In the genomic region with DNA sequence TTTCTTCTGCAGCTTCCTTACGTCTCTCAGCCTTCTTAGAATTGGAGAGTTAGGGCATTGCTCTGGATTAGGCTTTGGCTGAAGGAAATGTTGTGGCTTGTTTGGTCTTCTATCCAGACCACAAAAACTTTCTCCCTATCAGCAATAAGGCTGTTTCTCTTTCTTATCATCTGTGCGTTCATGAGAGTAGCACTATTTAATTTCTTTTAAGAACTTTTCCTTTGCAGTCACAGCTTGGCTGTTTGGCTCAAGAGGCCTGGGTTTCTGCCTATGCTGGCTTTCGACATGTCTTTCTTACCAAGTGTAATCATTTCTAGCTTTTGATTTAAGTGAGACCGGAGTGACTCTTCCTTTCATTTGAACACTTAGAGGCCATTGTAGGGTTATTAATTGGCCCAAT, we compare ENCODE assay signal across 16 cellular contexts. TPM values are rescaled to one million over a fixed set of nuclear protein-coding genes. Genes with fewer than 3 reads are reported as not detected.
DNase-seq lines count a peak whose midpoint lies in the region; ATAC-seq and TF ChIP-seq lines count a peak whose summit lies in the region.
"Had no signal": no experiment of that assay in that cellular context is flagged by ENCODE, and none has a peak within 500 bp of the region (broad histone marks: within the 10 kb centered on the region; RNA-seq: fewer than 3 reads in every experiment).

No MANE protein-coding gene starts in this region.

- H3K9me3 Mint-ChIP-seq in nephron progenitor cell, result peaks cover 7% of the 10 kb centered on the region

- H3K9me3 ChIP-seq in right cardiac atrium (ENCODE audit: control insufficient read depth, low read length), result no peaks in the 10 kb centered on the region
- H3K9me3 ChIP-seq: A549, BE2C, Caco-2 had no signal

- H3K4me1 ChIP-seq in right cardiac atrium (ENCODE audit: control insufficient read depth, insufficient read depth, low read length), result peaks cover 1% of the 10 kb centered on the region
- H3K4me1 ChIP-seq: A549, BE2C, Caco-2 had no signal

- 52% methylated on average over 4 of the region's 4 CpGs for WGBS in right cardiac atrium

- H3K27ac Mint-ChIP-seq in nephron progenitor cell, result peak overlapping the region; percentile 10
- H3K27ac Mint-ChIP-seq: CD8-positive, alpha-beta memory T cell had no signal

- intact Hi-C loops in right cardiac atrium (cut with DNase I), result no loop called here
- intact Hi-C loops in Right ventricle myocardium superior (cut with DNase I), result no loop called here

- TF ChIP-seq CTCF in fibroblast of pulmonary artery (IDR thresholded peaks at IDR 0.05; ENCODE audit: low read length, missing control alignments) (no peak), nephron progenitor cell (IDR thresholded peaks at IDR 0.05) (no peak)

- no peaks in the 10 kb centered on the region for H3K27me3 ChIP-seq in right cardiac atrium (ENCODE audit: control insufficient read depth, insufficient read depth)
- H3K27me3 ChIP-seq: BE2C had no signal

- peaks cover under 1% of the 10 kb centered on the region for H3K4me1 Mint-ChIP-seq in nephron progenitor cell

- no peak overlapping the region for H3K4me3 Mint-ChIP-seq in nephron progenitor cell
- H3K4me3 Mint-ChIP-seq: CD8-positive, alpha-beta memory T cell had no signal

- no peaks in the 10 kb centered on the region for H3K27me3 Mint-ChIP-seq in nephron progenitor cell (ENCODE audit: low read depth, poor library complexity)
- H3K27me3 Mint-ChIP-seq: CD8-positive, alpha-beta memory T cell had no signal

- peaks cover 99% of the 10 kb centered on the region for H3K36me3 Mint-ChIP-seq in nephron progenitor cell (ENCODE audit: low read depth)

- ATAC-seq in right cardiac atrium (peak in 1 of 2 donors; percentile 61), Right ventricle myocardium superior (ENCODE audit: poor library complexity) (no peak)
- ATAC-seq: A549, GM12878, HCT116 had no signal

- H3K4me3 ChIP-seq in right cardiac atrium (ENCODE audit: low read length), result no peak overlapping the region
- H3K4me3 ChIP-seq in fibroblast of pulmonary artery (replicated peaks; ENCODE audit: low read depth, low read length), result no peak overlapping the region
- H3K4me3 ChIP-seq: A549, GM12878 had no signal

- DNase-seq in right cardiac atrium, result peak in 2 of 3 donors; percentile 19 to 35
- no peak for DNase-seq in Right ventricle myocardium superior
- peak; percentile 39 for DNase-seq in OCI-M1 (lab: John Stamatoyannopoulos, UW)
- DNase-seq in fibroblast of pulmonary artery (ENCODE audit: low read depth), result peak; percentile 6
- no peak for DNase-seq in nephron progenitor cell
- no peak for DNase-seq in DMS53 (lab: John Stamatoyannopoulos, UW)
- DNase-seq in substantia nigra (lab: John Stamatoyannopoulos, UW), result no peak
- no peak for DNase-seq in A172 (ENCODE audit: low spot score)
- DNase-seq: BE2C; Caco-2; CD8-positive, alpha-beta memory T cell had no signal

- H3K27ac ChIP-seq in right cardiac atrium (ENCODE audit: low read length), result no peak overlapping the region
- no peak overlapping the region for H3K27ac ChIP-seq in substantia nigra (ENCODE audit: low read depth, low read length, poor library complexity, severe bottlenecking)
- H3K27ac ChIP-seq: A549, C4-2B, HL-60 had no signal

RNA-seq across cellular contexts. Expression of a gene that starts 47.4 kb away (rescaled TPM):
- total RNA-seq in right cardiac atrium (1 to 10 TPM; 4.9 to 7.6 (median 5.8) TPM), Right ventricle myocardium superior (3.4 TPM)
- 2.6 TPM for polyA plus RNA-seq in right cardiac atrium
- total RNA-seq in A172 (2014; rRNA removed; shearing (Covaris generic)), result 0.48 and 0.55 TPM in 2 replicates

Comparison
In these comparisons a context has a peak if more than half of its experiments do, and no peak if none do; other contexts are left out.
1. DNase-seq: peak in right cardiac atrium (2 of 3), OCI-M1 (single experiment) and fibroblast of pulmonary artery (single experiment); none in Right ventricle myocardium superior (single experiment), nephron progenitor cell (single experiment), DMS53 (single experiment), substantia nigra (0 of 49) and A172 (single experiment).